15 cellular contexts compared by ENCODE assay signal in the genomic region with DNA sequence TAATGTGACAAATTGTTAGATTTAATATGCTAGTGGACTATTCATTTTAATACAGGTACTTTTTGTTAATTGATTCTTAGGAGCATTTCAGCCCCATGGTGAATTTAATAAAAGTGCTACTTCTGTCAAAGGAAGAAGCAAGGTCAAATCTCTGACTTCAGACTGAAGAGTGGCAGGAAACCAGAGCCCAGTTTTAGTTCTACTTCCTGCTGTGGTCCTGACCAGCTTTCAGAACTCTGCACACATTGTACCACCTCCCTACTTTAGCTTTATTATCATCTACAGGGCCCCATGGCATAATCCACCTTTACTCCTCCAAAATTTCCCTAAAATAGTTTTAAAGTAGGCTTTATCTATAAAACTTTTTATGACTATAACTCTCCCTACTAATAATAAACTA. TPM values are rescaled to one million over a fixed set of nuclear protein-coding genes. Genes with fewer than 3 reads are reported as not detected.
DNase-seq lines count a peak whose midpoint lies in the region; ATAC-seq and TF ChIP-seq lines count a peak whose summit lies in the region.
"Had no signal": no experiment of that assay in that cellular context is flagged by ENCODE, and none has a peak within 500 bp of the region (broad histone marks: within the 10 kb centered on the region; RNA-seq: fewer than 3 reads in every experiment).

No MANE protein-coding gene starts in this region.

- peaks cover 2% of the 10 kb centered on the region for H3K9me3 Mint-ChIP-seq in activated T-cell treated with anti-CD3 and anti-CD28 coated beads, Interleukin-2, amount 50 U/mL, for 24 hours
- H3K9me3 Mint-ChIP-seq in T-cell, result peaks cover 0 to 13% (median 7%) of the 10 kb centered on the region in 3 donors
- H3K9me3 Mint-ChIP-seq: activated naive CD8-positive, alpha-beta T cell treated with anti-CD3 and anti-CD28 coated beads, Interleukin-2, amount 10 ng/mL, durations not matched to agents 7 days and 5 days had no signal

- TF ChIP-seq CTCF in RWPE1 (conservative IDR thresholded peaks at IDR 0.05; ENCODE audit: low read depth), result no peak

- no peak overlapping the region for H3K27ac Mint-ChIP-seq in activated T-cell treated with anti-CD3 and anti-CD28 coated beads, Interleukin-2, amount 50 U/mL, for 24 hours
- no peak overlapping the region for H3K27ac Mint-ChIP-seq in T-cell
- H3K27ac Mint-ChIP-seq: activated naive CD8-positive, alpha-beta T cell treated with anti-CD3 and anti-CD28 coated beads, Interleukin-2, amount 10 ng/mL, durations not matched to agents 7 days and 5 days; stimulated activated naive B cell treated with anti-CD40 and anti-IgM and Interleukin-4, amounts not matched to agents 10 μg/mL and 1 μg/mL and 100 μg/mL, for 72 hours had no signal

- H3K4me1 Mint-ChIP-seq in activated T-cell treated with anti-CD3 and anti-CD28 coated beads, Interleukin-2, amount 50 U/mL, for 24 hours (ENCODE audit: low read depth), result no peaks in the 10 kb centered on the region
- no peaks in the 10 kb centered on the region for H3K4me1 Mint-ChIP-seq in T-cell
- H3K4me1 Mint-ChIP-seq: stimulated activated naive B cell treated with anti-CD40 and anti-IgM and Interleukin-4, amounts not matched to agents 10 μg/mL and 1 μg/mL and 100 μg/mL, for 72 hours had no signal

- no peaks in the 10 kb centered on the region for H3K36me3 Mint-ChIP-seq in activated T-cell treated with anti-CD3 and anti-CD28 coated beads, Interleukin-2, amount 50 U/mL, for 24 hours (ENCODE audit: low read depth)
- no peaks in the 10 kb centered on the region for H3K36me3 Mint-ChIP-seq in T-cell
- H3K36me3 Mint-ChIP-seq: activated naive CD8-positive, alpha-beta T cell treated with anti-CD3 and anti-CD28 coated beads, Interleukin-2, amount 10 ng/mL, durations not matched to agents 7 days and 5 days; stimulated activated naive B cell treated with anti-CD40 and anti-IgM and Interleukin-4, amounts not matched to agents 10 μg/mL and 1 μg/mL and 100 μg/mL, for 72 hours had no signal

- H3K27me3 Mint-ChIP-seq in activated T-cell treated with anti-CD3 and anti-CD28 coated beads, Interleukin-2, amount 50 U/mL, for 24 hours, result no peaks in the 10 kb centered on the region
- peaks cover 0 to 1% of the 10 kb centered on the region in 2 donors for H3K27me3 Mint-ChIP-seq in T-cell
- H3K27me3 Mint-ChIP-seq: activated naive CD8-positive, alpha-beta T cell treated with anti-CD3 and anti-CD28 coated beads, Interleukin-2, amount 10 ng/mL, durations not matched to agents 7 days and 5 days; stimulated activated naive B cell treated with anti-CD40 and anti-IgM and Interleukin-4, amounts not matched to agents 10 μg/mL and 1 μg/mL and 100 μg/mL, for 72 hours had no signal

- no peak overlapping the region for H3K4me3 Mint-ChIP-seq in activated T-cell treated with anti-CD3 and anti-CD28 coated beads, Interleukin-2, amount 50 U/mL, for 24 hours
- no peak overlapping the region for H3K4me3 Mint-ChIP-seq in T-cell
- H3K4me3 Mint-ChIP-seq: activated naive CD8-positive, alpha-beta T cell treated with anti-CD3 and anti-CD28 coated beads, Interleukin-2, amount 10 ng/mL, durations not matched to agents 7 days and 5 days; stimulated activated naive B cell treated with anti-CD40 and anti-IgM and Interleukin-4, amounts not matched to agents 10 μg/mL and 1 μg/mL and 100 μg/mL, for 72 hours had no signal

- POLR2A ChIA-PET in RWPE1 (lab: Yijun Ruan, JAX; ENCODE audit: low non-redundant PET) (no interaction called here), T-cell (lab: Charles Lee) (no interaction called here)

- no peak overlapping the region for H3K27ac ChIP-seq in RWPE1
- H3K27ac ChIP-seq: WERI-Rb-1 had no signal

- CTCF ChIA-PET in RWPE1 (lab: Yijun Ruan, JAX), result no interaction called here
- CTCF ChIA-PET in T-cell (lab: Charles Lee), result no interaction called here

- ATAC-seq in GM18508 (IDR thresholded peaks at IDR 0.05; ENCODE audit: insufficient read depth, unreplicated experiment) (peak; percentile 41), GM19452 (IDR thresholded peaks at IDR 0.05; ENCODE audit: unreplicated experiment) (peak; percentile 68), HG02852 (IDR thresholded peaks at IDR 0.05; ENCODE audit: unreplicated experiment) (peak; percentile 54), HG03460 (IDR thresholded peaks at IDR 0.05; ENCODE audit: unreplicated experiment) (peak; percentile 65), T-cell (replicated peaks in 1 of 4) (no peak)
- ATAC-seq: sciatic nerve; stimulated activated naive B cell treated with anti-CD40 and anti-IgM and Interleukin-4, amounts not matched to agents 10 μg/mL and 1 μg/mL and 100 μg/mL, for 72 hours had no signal

- DNase-seq in RWPE1 (ENCODE audit: low spot score), result no peak
- no peak for DNase-seq in activated T-cell treated with anti-CD3 and anti-CD28 coated beads, Interleukin-2, amount 50 U/mL, for 24 hours
- DNase-seq in HK-2 (ENCODE audit: unreplicated experiment), result no peak
- DNase-seq in T-cell, result no peak
- DNase-seq: activated naive CD8-positive, alpha-beta T cell treated with anti-CD3 and anti-CD28 coated beads, Interleukin-2, amount 10 ng/mL, durations not matched to agents 7 days and 5 days; caudate nucleus; mesendoderm; NCI-H1930; stimulated activated naive B cell treated with anti-CD40 and anti-IgM and Interleukin-4, amounts not matched to agents 10 μg/mL and 1 μg/mL and 100 μg/mL, for 72 hours; WERI-Rb-1 had no signal

RNA-seq across cellular contexts. Expression of a gene that starts 33.7 kb away (rescaled TPM):
- under 1 TPM in 3 of 5 donors, not detected in 2; 0.06 to 0.61 (median 0.16) TPM for total RNA-seq in T-cell
- total RNA-seq: activated naive CD8-positive, alpha-beta T cell treated with anti-CD3 and anti-CD28 coated beads, Interleukin-2, amount 10 ng/mL, durations not matched to agents 7 days and 5 days had no signal

Comparison
In these comparisons a context has a peak if more than half of its experiments do, and no peak if none do; other contexts are left out.
1. ATAC-seq: peak in GM18508 (single experiment), GM19452 (single experiment), HG02852 (single experiment) and HG03460 (single experiment); none in T-cell (0 of 4).